8 cellular contexts compared by ENCODE assay signal in the genomic region with DNA sequence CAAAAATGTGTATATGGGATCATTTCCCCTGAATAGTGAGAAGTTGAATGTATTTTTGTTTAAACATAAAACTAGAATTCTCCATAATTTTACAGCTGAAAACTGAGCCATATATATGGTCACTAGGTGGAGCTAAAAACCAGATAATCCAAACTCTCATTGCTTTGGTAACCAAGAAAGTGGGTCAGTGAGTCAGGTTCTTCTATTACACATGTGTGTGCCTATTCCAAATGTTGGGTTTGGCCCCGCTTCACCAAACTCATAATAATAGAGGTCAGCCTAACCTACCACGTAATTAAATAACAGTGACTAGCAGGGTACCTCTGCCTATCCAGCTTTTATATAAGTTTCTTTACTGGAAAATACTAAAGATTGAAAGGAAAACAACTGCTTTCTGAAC. TPM values are rescaled to one million over a fixed set of nuclear protein-coding genes. Genes with fewer than 3 reads are reported as not detected.
DNase-seq lines count a peak whose midpoint lies in the region; ATAC-seq and TF ChIP-seq lines count a peak whose summit lies in the region.

No MANE protein-coding gene starts in this region.

- H2AFZ ChIP-seq in SU-DHL-6 (ENCODE audit: low read depth, low read length, severe bottlenecking): no peak overlapping the region

- H3K27ac ChIP-seq in SU-DHL-6 (ENCODE audit: low read depth, low read length): no peak overlapping the region

- peak; percentile 51 for ATAC-seq in GM21423 (IDR thresholded peaks at IDR 0.05; ENCODE audit: unreplicated experiment)
- ATAC-seq in GM19397 (IDR thresholded peaks at IDR 0.05; ENCODE audit: unreplicated experiment): no peak

- no peaks in the 10 kb centered on the region for H3K9me3 ChIP-seq in SU-DHL-6 (ENCODE audit: insufficient read depth, low read length)

- H3F3A ChIP-seq in SU-DHL-6 (ENCODE audit: insufficient read depth): no peaks in the 10 kb centered on the region

- no peaks in the 10 kb centered on the region for H3K27me3 ChIP-seq in SU-DHL-6 (ENCODE audit: low read length)

- H3K9ac ChIP-seq in SU-DHL-6 (ENCODE audit: low read length): no peak overlapping the region

- H3K79me2 ChIP-seq in SU-DHL-6 (ENCODE audit: insufficient read depth, low read length): no peaks in the 10 kb centered on the region

- peak; percentile 73 for DNase-seq in DMS153 treated with DMSO at 0.1 percent for 48 hours (lab: John Stamatoyannopoulos, UW; ENCODE audit: unreplicated experiment)
- peak; percentile 16 to 79 (median 63) for DNase-seq in NCI-H1417 (lab: John Stamatoyannopoulos, UW)
- DNase-seq in epidermal melanocyte (ENCODE audit: insufficient read length, low spot score): peak; percentile 63
- DNase-seq in mucosa of gallbladder (ENCODE audit: low spot score): peak; percentile 40
- no peak for DNase-seq in activated effector memory CD4-positive, alpha-beta T cell treated with Interleukin-2 at 50 U/mL for 16 hours

- H3K36me3 ChIP-seq in SU-DHL-6 (ENCODE audit: low read length): no peaks in the 10 kb centered on the region

- peak; percentile 63 for TF ChIP-seq CTCF in SU-DHL-6 (IDR thresholded peaks at IDR 0.05; ENCODE audit: insufficient read depth, low read length, poor library complexity, severe bottlenecking)

- no peaks in the 10 kb centered on the region for H3K9me2 ChIP-seq in SU-DHL-6 (replicated peaks; ENCODE audit: insufficient read depth, low read length)

- no peak overlapping the region for H3K4me3 ChIP-seq in SU-DHL-6 (ENCODE audit: insufficient read depth, low read length, poor library complexity, severe bottlenecking)

- no peaks in the 10 kb centered on the region for H4K20me1 ChIP-seq in SU-DHL-6 (ENCODE audit: low read depth, low read length)

- H3K4me2 ChIP-seq in SU-DHL-6 (ENCODE audit: low read depth, low read length, poor library complexity, severe bottlenecking): no peak overlapping the region

RNA-seq across cellular contexts. Expression of a gene that starts 19.3 kb away (rescaled TPM):
- 9.1 TPM for total RNA-seq in mucosa of gallbladder
